In the genomic region with DNA sequence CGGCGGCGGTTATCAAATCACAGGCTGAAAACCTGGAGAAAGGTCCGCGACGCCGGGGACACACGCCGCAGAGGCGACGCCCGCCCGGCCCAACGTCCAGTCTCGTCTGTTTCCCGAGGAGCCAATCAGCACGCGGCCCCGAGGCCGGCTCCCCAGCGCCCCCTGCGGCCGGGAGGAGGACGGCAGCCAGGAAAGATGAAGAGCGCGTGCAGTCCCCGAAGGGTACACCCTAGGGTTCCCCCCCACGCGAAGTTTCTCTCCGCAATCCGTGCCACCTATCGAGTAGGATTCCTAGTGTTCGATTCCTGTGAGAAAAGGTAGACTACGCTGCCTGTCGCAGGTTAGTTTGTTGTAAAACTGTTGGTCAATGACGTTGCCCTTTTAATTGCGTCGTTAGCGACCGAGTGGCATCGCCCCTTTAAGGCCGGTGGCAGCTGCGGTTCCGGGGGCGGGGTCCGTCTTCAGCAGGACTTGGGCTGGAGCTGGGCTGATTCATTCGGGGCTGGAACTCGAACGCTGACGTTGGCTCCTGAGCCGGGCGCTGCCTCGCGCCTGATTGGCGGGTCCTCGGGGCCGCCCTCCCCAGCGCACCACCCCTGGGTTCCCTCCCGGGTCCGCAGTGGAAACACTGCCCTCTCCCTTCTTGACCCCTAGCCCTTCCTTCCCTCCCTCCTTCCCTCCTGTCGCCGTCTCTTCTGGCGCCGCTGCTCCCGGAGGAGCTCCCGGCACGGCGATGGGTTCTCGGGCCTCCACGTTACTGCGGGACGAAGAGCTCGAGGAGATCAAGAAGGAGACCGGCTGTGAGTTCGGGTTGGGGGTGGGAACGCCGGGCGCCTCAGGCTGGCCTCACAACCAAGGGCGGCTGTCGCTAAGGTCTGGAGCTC, we compare ENCODE assay signal across 8 cellular contexts. TPM values are rescaled to one million over a fixed set of nuclear protein-coding genes. Genes with fewer than 3 reads are reported as not detected.
A peak's percentile ranks its signal among the peaks of the same experiment; 100 is the strongest.
DNase-seq lines count a peak whose midpoint lies in the region; ATAC-seq and TF ChIP-seq lines count a peak whose summit lies in the region.

CHP1 (plus strand) TSS at position 619 of the 884 bp plus-strand sequence; CDS start at position 734, 115 bp downstream.
EXD1 (minus strand) TSS at position 108 of the 884 bp plus-strand sequence. CDS start 4,182 bp downstream, outside the sequence.

- H3K27ac Mint-ChIP-seq in Caco-2 (ENCODE audit: unreplicated experiment) = peak within 1 kb of the TSS; percentile 91
- peak within 1 kb of the TSS; percentile 97 for H3K27ac Mint-ChIP-seq in effector memory CD8-positive, alpha-beta T cell

- intact Hi-C loops in Caco-2 (cut with micrococcal nuclease; ENCODE audit: unreplicated experiment) = loop anchor here (1.0 to 5.0 kb wide), 4 partner anchors 20 to 114 kb away; partner anchors contain the start of genes INO80, NUSAP1 and OIP5

- no peaks in the 10 kb centered on the region for H3K27me3 Mint-ChIP-seq in Caco-2 (ENCODE audit: insufficient read depth, unreplicated experiment)
- H3K27me3 Mint-ChIP-seq in effector memory CD8-positive, alpha-beta T cell = no peaks in the 10 kb centered on the region

- peak; percentile 83 to 93 for TF ChIP-seq CTCF in Caco-2 (IDR thresholded peaks at IDR 0.05; ENCODE audit: insufficient read depth in 1 of 2, low read depth in 1 of 2, low read length in 1 of 2, severe bottlenecking in 1 of 2, unreplicated experiment in 1 of 2)

- peak within 1 kb of the TSS; percentile 85 for H3K4me3 Mint-ChIP-seq in Caco-2 (ENCODE audit: unreplicated experiment)
- H3K4me3 Mint-ChIP-seq in effector memory CD8-positive, alpha-beta T cell = peak within 1 kb of the TSS; percentile 88 to 94

- no peaks in the 10 kb centered on the region for H3K9me3 Mint-ChIP-seq in Caco-2 (ENCODE audit: unreplicated experiment)
- H3K9me3 Mint-ChIP-seq in effector memory CD8-positive, alpha-beta T cell = no peaks in the 10 kb centered on the region

- POLR2A ChIA-PET in Caco-2 (lab: Charles Lee) = interaction anchor here (0.5 to 1.4 kb wide), 7 partner anchors 12 to 278 kb away, joined by 3 to 9 read pairs (median 6); partner anchors contain the start of genes CHAC1, INO80, NUSAP1 and OIP5

- no peaks in the 10 kb centered on the region for H3K36me3 ChIP-seq in Caco-2 (ENCODE audit: control insufficient read depth, insufficient read depth, low read length)

- CTCF ChIA-PET in Caco-2 (lab: Charles Lee) = interaction anchor here (0.5 to 1.5 kb wide), 12 partner anchors 11 to 589 kb away, joined by 3 to 7 read pairs (median 4); partner anchors contain the start of genes CHAC1, NUSAP1 and OIP5

- peak; percentile 94 for ATAC-seq in GM21360 (IDR thresholded peaks at IDR 0.05; ENCODE audit: unreplicated experiment)
- peak; percentile 95 for ATAC-seq in effector memory CD8-positive, alpha-beta T cell (replicated peaks)

- H3K4me3 ChIP-seq in Caco-2 (ENCODE audit: low read depth, low read length) = peak within 1 kb of the TSS; percentile 68

- no peaks in the 10 kb centered on the region for H3K4me1 Mint-ChIP-seq in Caco-2 (ENCODE audit: low read depth, unreplicated experiment)
- H3K4me1 Mint-ChIP-seq in effector memory CD8-positive, alpha-beta T cell (ENCODE audit: low read depth in 2 of 2) = peaks cover 22 to 28% of the 10 kb centered on the region in 2 donors

- no peaks in the 10 kb centered on the region for H3K27me3 ChIP-seq in Caco-2 (replicated peaks; ENCODE audit: control insufficient read depth, insufficient read depth, low read length)

- no peaks in the 10 kb centered on the region; the same call in 1 of the 2 replicates for H3K9me3 ChIP-seq in Caco-2

- H3K4me1 ChIP-seq in Caco-2 = peaks cover 6% of the 10 kb centered on the region; the same call in 1 of the 2 replicates

- DNase-seq in Caco-2 (peak; percentile 97 to 98), HT1080 (ENCODE audit: low read depth) (peak; percentile 97), medulla oblongata (ENCODE audit: extremely low spot score) (peak; percentile 98)
- peak; percentile 97 for DNase-seq in NK-92 treated with Interleukin-12 subunit alpha and Interleukin-12 subunit beta, amount 100 ng/mL, for 24 hours (lab: John Stamatoyannopoulos, UW)
- DNase-seq in activated CD8-positive, alpha-beta memory T cell treated with anti-CD3 and anti-CD28 coated beads for 4 hours (ENCODE audit: low read depth in 2 of 2) = peak; percentile 90
- peak; percentile 90 to 93 (median 93) for DNase-seq in effector memory CD8-positive, alpha-beta T cell
- DNase-seq in stimulated activated CD4-positive, alpha-beta T cell treated with anti-CD3 and anti-CD28 coated beads, TNF-alpha, amount 100 ng/mL, for 48 hours (ENCODE audit: low read depth in 3 of 3) = peak; percentile 95 to 97 (median 97)

- H3K36me3 Mint-ChIP-seq in Caco-2 (ENCODE audit: insufficient read depth, unreplicated experiment) = peaks cover 21% of the 10 kb centered on the region
- peaks cover 19% of the 10 kb centered on the region for H3K36me3 Mint-ChIP-seq in effector memory CD8-positive, alpha-beta T cell (ENCODE audit: insufficient read depth)

- no TSS peak for BruUV-seq in Caco-2 (replicated peaks; lab: Mats Ljungman, UMichigan)

RNA-seq across cellular contexts. Expression of gene CHP1, which starts in this region (rescaled TPM):
- 129 and 139 TPM in 2 replicates for total RNA-seq in Caco-2 (2022)
- total RNA-seq in HT1080 (2014; rRNA removed; shearing (Covaris generic)) = 62.3 and 69.8 TPM in 2 replicates
- 51.6 and 65.9 TPM in 2 replicates for polyA plus RNA-seq in HT1080 (2015; cell fraction: cytosol; rRNA removed)
- polyA plus RNA-seq in HT1080 (2015; cell fraction: nucleus; rRNA removed) = 17.5 and 18.6 TPM in 2 replicates

RNA-seq across cellular contexts. Expression of gene EXD1, which starts in this region (rescaled TPM):
- total RNA-seq in Caco-2 (2022) = not detected in 2 replicates
- not detected in 2 replicates for total RNA-seq in HT1080 (2014; rRNA removed; shearing (Covaris generic))
- 0.45 TPM in 1 of 2 replicates, not detected in the other for polyA plus RNA-seq in HT1080 (2015; cell fraction: cytosol; rRNA removed)
- not detected in 2 replicates for polyA plus RNA-seq in HT1080 (2015; cell fraction: nucleus; rRNA removed)

Comparison
In these comparisons a context has a peak if more than half of its experiments do, and no peak if none do; other contexts are left out.
1. Peak in every context shown above with its lines: DNase-seq, ATAC-seq and H3K4me3 ChIP-seq.